Comparison of ENCODE assay signal across 25 cellular contexts in genomic region chr9:126217121-126217520, GRCh38.
"Had no signal": no experiment of that assay in that cellular context is flagged by ENCODE, and none has a peak within 500 bp of the region (broad histone marks: within the 10 kb centered on the region; RNA-seq: fewer than 3 reads in every experiment).

No MANE protein-coding gene starts in this region.

- H3K4me1 Mint-ChIP-seq: stimulated activated naive B cell treated with anti-CD40 and anti-IgM and Interleukin-4, amounts not matched to agents 10 μg/mL and 1 μg/mL and 100 μg/mL, for 72 hours; stimulated activated naive CD8-positive, alpha-beta T cell treated with anti-CD3 and anti-CD28 coated beads, Interleukin-15, amount 100 ng/mL, for 72 hours had no signal

- ATAC-seq: gastroesophageal sphincter; left colon; left ventricle myocardium superior; stimulated activated naive B cell treated with anti-CD40 and anti-IgM and Interleukin-4, amounts not matched to agents 10 μg/mL and 1 μg/mL and 100 μg/mL, for 72 hours; stimulated activated naive CD8-positive, alpha-beta T cell treated with anti-CD3 and anti-CD28 coated beads, Interleukin-15, amount 100 ng/mL, for 72 hours; upper lobe of right lung had no signal

- H3K4me2 ChIP-seq: hepatocyte had no signal

- H3K4me3 ChIP-seq: esophagus squamous epithelium, gastroesophageal sphincter, hepatocyte, lung, ovary, right atrium auricular region, sigmoid colon, skin epidermis, testis, tibial nerve, upper lobe of right lung had no signal

- H3K9me3 ChIP-seq: neutrophil, ovary, testis, upper lobe of right lung had no signal

- H3K79me2 ChIP-seq: hepatocyte had no signal

- H3K27me3 ChIP-seq: hepatocyte, ovary, testis had no signal

- H2AFZ ChIP-seq: hepatocyte had no signal

- H3K4me1 ChIP-seq: esophagus squamous epithelium, gastroesophageal sphincter, right atrium auricular region, sigmoid colon, testis, tibial nerve, upper lobe of right lung had no signal

- DNase-seq: cortex of kidney; effector memory CD4-positive, alpha-beta T cell; esophagus squamous epithelium; foreskin fibroblast; left colon; left ventricle myocardium superior; mesenchymal stem cell; midbrain; nephron progenitor cell; ovary; sigmoid colon; stimulated activated CD4-positive, alpha-beta T cell treated with anti-CD3 and anti-CD28 coated beads, Interleukin-2, amount 100 ng/mL, for 24 hours; stimulated activated CD4-positive, alpha-beta T cell treated with anti-CD3 and anti-CD28 coated beads, Interleukin-4, amount 100 ng/mL, for 4 hours; stimulated activated naive B cell treated with anti-CD40 and anti-IgM and Interleukin-4, amounts not matched to agents 10 μg/mL and 1 μg/mL and 100 μg/mL, for 72 hours; stimulated activated naive CD8-positive, alpha-beta T cell treated with anti-CD3 and anti-CD28 coated beads, Interleukin-15, amount 100 ng/mL, for 72 hours; testis; upper lobe of right lung had no signal

- H3K4me3 Mint-ChIP-seq: nephron progenitor cell; stimulated activated naive B cell treated with anti-CD40 and anti-IgM and Interleukin-4, amounts not matched to agents 10 μg/mL and 1 μg/mL and 100 μg/mL, for 72 hours; stimulated activated naive CD8-positive, alpha-beta T cell treated with anti-CD3 and anti-CD28 coated beads, Interleukin-15, amount 100 ng/mL, for 72 hours had no signal

- H3K36me3 ChIP-seq: esophagus squamous epithelium, gastroesophageal sphincter, neutrophil, ovary, right atrium auricular region, sigmoid colon, tibial nerve, upper lobe of right lung had no signal

- H3K27ac Mint-ChIP-seq: nephron progenitor cell; stimulated activated naive B cell treated with anti-CD40 and anti-IgM and Interleukin-4, amounts not matched to agents 10 μg/mL and 1 μg/mL and 100 μg/mL, for 72 hours; stimulated activated naive CD8-positive, alpha-beta T cell treated with anti-CD3 and anti-CD28 coated beads, Interleukin-15, amount 100 ng/mL, for 72 hours had no signal

- H3K27ac ChIP-seq: epithelial cell of prostate, esophagus squamous epithelium, gastroesophageal sphincter, hepatocyte, neutrophil, ovary, right atrium auricular region, sigmoid colon, skin epidermis, testis, tibial nerve, upper lobe of right lung had no signal
